Comparison of ENCODE assay signal across 13 cellular contexts in genomic region chr15:79640206-79640605, GRCh38.
DNase-seq lines count a peak whose midpoint lies in the region; ATAC-seq and TF ChIP-seq lines count a peak whose summit lies in the region.
"Had no signal": no experiment of that assay in that cellular context is flagged by ENCODE, and none has a peak within 500 bp of the region (broad histone marks: within the 10 kb centered on the region; RNA-seq: fewer than 3 reads in every experiment).

No MANE protein-coding gene starts in this region.

- CTCF ChIA-PET in AG04450 (lab: Charles Lee): interaction anchor here (1.3 to 1.6 kb wide), 2 partner anchors 260 to 300 kb away, joined by 3 to 6 read pairs; no protein-coding TSS in a partner anchor

- H3K9me3 ChIP-seq in AG04450 (ENCODE audit: control insufficient read depth, insufficient read depth, low read length): no peaks in the 10 kb centered on the region
- H3K9me3 ChIP-seq: body of pancreas had no signal

- no peak for ATAC-seq in HG02642 (IDR thresholded peaks at IDR 0.05; ENCODE audit: poor library complexity, unreplicated experiment)
- ATAC-seq in GM18870 (IDR thresholded peaks at IDR 0.05; ENCODE audit: unreplicated experiment): no peak
- no peak for ATAC-seq in HG03139 (IDR thresholded peaks at IDR 0.05; ENCODE audit: unreplicated experiment)
- ATAC-seq: body of pancreas; stimulated activated naive CD8-positive, alpha-beta T cell treated with anti-CD3 and anti-CD28 coated beads, Interleukin-15, amount 100 ng/mL, for 72 hours had no signal

- TF ChIP-seq CTCF in AG04450 (IDR thresholded peaks at IDR 0.05; ENCODE audit: low read depth, low read length) (no peak), astrocyte of the cerebellum (IDR thresholded peaks at IDR 0.05; ENCODE audit: low read depth, low read length, missing control alignments) (no peak)

- no peak overlapping the region for H3K27ac ChIP-seq in AG04450 (ENCODE audit: low read depth, low read length)
- H3K27ac ChIP-seq: body of pancreas, KMS-11 had no signal

- in situ Hi-C loops in astrocyte of the cerebellum (cut with HindIII; ENCODE audit: low sequenced_read_pairs): no loop called here

- DNase-seq in AG04450 (ENCODE audit: low read depth, low spot score) (peak; percentile 38), HT-29 (ENCODE audit: low spot score) (peak; percentile 19), astrocyte of the cerebellum (ENCODE audit: low read depth) (peak; percentile 72), hepatic stellate cell (ENCODE audit: low spot score) (peak; percentile 52), NAMALWA (ENCODE audit: low spot score) (no peak)
- DNase-seq: glutamatergic neuron; stimulated activated CD4-positive, alpha-beta T cell treated with anti-CD3 and anti-CD28 coated beads, Interleukin-15, amount 100 ng/mL, for 24 hours; stimulated activated naive CD8-positive, alpha-beta T cell treated with anti-CD3 and anti-CD28 coated beads, Interleukin-15, amount 100 ng/mL, for 72 hours had no signal

- no peak overlapping the region for H3K4me3 ChIP-seq in AG04450 (ENCODE audit: low read depth, low read length)
- H3K4me3 ChIP-seq in astrocyte of the cerebellum (ENCODE audit: low read depth, low read length): no peak overlapping the region
- H3K4me3 ChIP-seq: body of pancreas had no signal

- POLR2A ChIA-PET in AG04450 (lab: Yijun Ruan, JAX): no interaction called here

- no peaks in the 10 kb centered on the region for H3K27me3 ChIP-seq in AG04450 (ENCODE audit: control insufficient read depth, insufficient read depth, low read length)
- H3K27me3 ChIP-seq: body of pancreas had no signal
